12 cellular contexts compared by ENCODE assay signal in the genomic region with DNA sequence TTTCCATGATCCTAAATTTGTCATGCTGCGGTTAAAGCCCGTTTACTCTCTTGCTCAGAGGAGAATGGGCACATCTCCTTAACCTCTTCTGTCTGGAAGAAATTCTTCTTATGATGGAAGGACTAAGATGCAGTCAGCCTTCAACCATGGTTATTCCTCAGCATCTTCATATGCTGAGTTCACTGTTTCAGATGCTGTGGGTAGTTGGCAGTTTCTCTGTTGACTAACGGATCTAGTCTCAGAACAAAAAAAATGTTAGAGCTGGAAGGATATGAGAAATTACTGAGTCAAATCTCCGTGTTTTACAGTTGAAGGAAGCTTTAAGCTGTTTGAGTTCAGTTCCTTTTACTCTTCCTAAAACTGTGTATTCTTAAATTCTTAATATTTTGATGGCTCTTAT.
"Had no signal": no experiment of that assay in that cellular context is flagged by ENCODE, and none has a peak within 500 bp of the region (broad histone marks: within the 10 kb centered on the region; RNA-seq: fewer than 3 reads in every experiment).

No MANE protein-coding gene starts in this region.

- ATAC-seq: activated naive CD8-positive, alpha-beta T cell treated with anti-CD3 and anti-CD28 coated beads, Interleukin-2, amount 50 U/mL, for 24 hours; left ventricle myocardium superior had no signal

- H3K27me3 Mint-ChIP-seq: activated naive CD8-positive, alpha-beta T cell treated with anti-CD3 and anti-CD28 coated beads, Interleukin-2, amount 50 U/mL, for 24 hours had no signal

- H3K4me2 ChIP-seq: hepatocyte had no signal

- DNase-seq: activated CD4-positive, alpha-beta T cell treated with anti-CD3 and anti-CD28 coated beads, Interleukin-2, amount 50 U/mL, for 1 hour; activated naive CD4-positive, alpha-beta T cell treated with Interleukin-2 at 50 U/mL for 16 hours; activated naive CD8-positive, alpha-beta T cell treated with anti-CD3 and anti-CD28 coated beads, Interleukin-2, amount 50 U/mL, for 24 hours; kidney; left ventricle myocardium superior; stimulated activated CD4-positive, alpha-beta T cell treated with anti-CD3 and anti-CD28 coated beads, Interleukin-4, amount 100 ng/mL, for 4 hours; stomach; T1000 had no signal

- H3K27ac ChIP-seq: cardiac muscle cell, hepatocyte, skin epidermis, stomach, VCaP had no signal

- H3K4me3 Mint-ChIP-seq: activated naive CD8-positive, alpha-beta T cell treated with anti-CD3 and anti-CD28 coated beads, Interleukin-2, amount 50 U/mL, for 24 hours had no signal

- H3K36me3 ChIP-seq: cardiac muscle cell, stomach had no signal

- H2AFZ ChIP-seq: hepatocyte had no signal

- H3K27me3 ChIP-seq: cardiac muscle cell, hepatocyte, stomach had no signal

- H3K9me3 ChIP-seq: stomach had no signal

- H3K4me3 ChIP-seq: cardiac muscle cell, hepatocyte, skin epidermis, stomach had no signal

- H3K27ac Mint-ChIP-seq: activated naive CD8-positive, alpha-beta T cell treated with anti-CD3 and anti-CD28 coated beads, Interleukin-2, amount 50 U/mL, for 24 hours had no signal
